Comparison of ENCODE assay signal across 14 cellular contexts in the genomic region with DNA sequence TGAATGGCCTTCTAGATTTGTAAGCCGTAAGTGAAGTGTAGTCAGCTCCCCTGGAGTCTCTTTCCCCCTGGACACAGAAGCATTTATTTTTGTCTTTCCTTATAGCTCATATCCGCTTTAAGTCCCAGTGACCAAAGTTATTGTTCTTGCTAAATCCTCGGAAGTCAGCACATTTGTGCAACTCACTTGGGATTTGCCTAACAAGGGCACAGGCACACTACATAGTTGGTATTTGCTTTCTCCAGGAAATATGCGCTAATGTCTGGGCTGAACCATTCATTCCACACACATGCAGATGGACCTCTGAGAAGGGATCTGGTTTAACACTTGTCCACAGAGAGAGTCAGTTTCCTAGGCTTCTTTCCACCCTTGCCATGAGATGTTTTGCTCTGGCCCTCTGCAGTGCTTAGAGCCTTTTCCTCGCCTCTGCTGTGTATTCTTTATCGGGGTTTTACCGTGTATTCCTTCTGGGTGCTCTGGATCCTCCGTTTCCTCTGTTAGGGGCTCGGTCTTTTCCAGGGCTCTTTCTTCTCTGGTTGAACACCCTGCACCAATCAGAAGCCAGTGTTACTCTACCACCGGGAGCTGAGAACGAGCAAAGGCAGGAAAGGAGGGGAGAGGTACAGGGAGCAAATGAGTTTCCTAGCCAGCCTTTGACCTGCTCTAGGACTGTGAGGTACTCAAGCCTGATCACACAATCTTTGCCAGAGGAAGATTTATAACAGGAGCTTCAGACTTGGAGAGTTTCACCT.
DNase-seq lines count a peak whose midpoint lies in the region; ATAC-seq and TF ChIP-seq lines count a peak whose summit lies in the region.
"Had no signal": no experiment of that assay in that cellular context is flagged by ENCODE, and none has a peak within 500 bp of the region (broad histone marks: within the 10 kb centered on the region; RNA-seq: fewer than 3 reads in every experiment).

No MANE protein-coding gene starts in this region.

- H3K4me1 Mint-ChIP-seq in MCF 10A (ENCODE audit: insufficient read depth, unreplicated experiment) (peaks cover 18% of the 10 kb centered on the region), neural progenitor cell (peaks cover 29% of the 10 kb centered on the region)

- H3K4me1 ChIP-seq in breast epithelium (peaks cover 0 to 19% of the 10 kb centered on the region in 2 donors), neural progenitor cell (peaks cover 26% of the 10 kb centered on the region), aorta (ENCODE audit: control insufficient read depth in 1 of 2, insufficient read depth in 2 of 2, low read length in 2 of 2) (peaks cover 2 to 6% of the 10 kb centered on the region in 2 donors), Peyer's patch (peaks cover 0 to 4% (median 0%) of the 10 kb centered on the region in 4 donors)

- POLR2A ChIA-PET in MCF 10A (lab: Yijun Ruan, JAX): interaction anchor here (0.6 to 0.7 kb wide), 3 partner anchors 12 to 275 kb away, joined by 3 to 4 read pairs (median 3); no protein-coding TSS in a partner anchor

- H3K27ac ChIP-seq in breast epithelium: peak overlapping the region; percentile 66 to 82
- H3K27ac ChIP-seq in neural progenitor cell: no peak overlapping the region
- H3K27ac ChIP-seq in aorta (ENCODE audit: low read depth in 1 of 2, low read length in 2 of 2): peak overlapping the region; percentile 80 to 94
- H3K27ac ChIP-seq in Peyer's patch: peak overlapping the region in 2 of 4 donors; percentile 43 to 52

- peak overlapping the region; percentile 39 for H3K4me2 ChIP-seq in neural progenitor cell

- ATAC-seq in aorta (ENCODE audit: low FRiP score): peak; percentile 47

- intact Hi-C loops in breast epithelium (cut with DNase I; ENCODE audit: low total_unique reads): no loop called here
- intact Hi-C loops in MCF 10A (cut with micrococcal nuclease): no loop called here
- intact Hi-C loops in aorta (cut with DNase I): loop anchor here (5.0 to 10.0 kb wide), 3 partner anchors 189 to 416 kb away; a partner anchor contains a TSS

- CTCF ChIA-PET in MCF 10A (lab: Yijun Ruan, JAX): interaction anchor here (7.8 to 19.1 kb wide), 2 partner anchors 13 to 24 kb away, joined by 85 to 304 read pairs; no protein-coding TSS in a partner anchor

- H3K27ac Mint-ChIP-seq in MCF 10A (ENCODE audit: low read depth, unreplicated experiment): no peak overlapping the region
- H3K27ac Mint-ChIP-seq in neural progenitor cell: peak overlapping the region; percentile 93
- H3K27ac Mint-ChIP-seq: activated CD4-positive, alpha-beta T cell treated with anti-CD3 and anti-CD28 coated beads, Interleukin-2, amount 10 ng/mL, durations not matched to agents 24 days and 14 days had no signal

- H3K36me3 Mint-ChIP-seq in MCF 10A (ENCODE audit: insufficient read depth, unreplicated experiment): no peaks in the 10 kb centered on the region
- no peaks in the 10 kb centered on the region for H3K36me3 Mint-ChIP-seq in neural progenitor cell

- TF ChIP-seq CTCF in breast epithelium (IDR thresholded peaks at IDR 0.05) (no peak), MCF 10A (IDR thresholded peaks at IDR 0.05; ENCODE audit: unreplicated experiment) (no peak), fibroblast of the aortic adventitia (IDR thresholded peaks at IDR 0.05; ENCODE audit: insufficient read depth, low read length) (no peak), neural progenitor cell (IDR thresholded peaks at IDR 0.05) (no peak), Peyer's patch (IDR thresholded peaks at IDR 0.05) (no peak)

- peak overlapping the region; percentile 34 for H2AFZ ChIP-seq in neural progenitor cell (replicated peaks)

- no peak overlapping the region for H3K4me3 ChIP-seq in breast epithelium
- no peak overlapping the region for H3K4me3 ChIP-seq in fibroblast of the aortic adventitia (ENCODE audit: low read depth, low read length)
- H3K4me3 ChIP-seq in neural progenitor cell: no peak overlapping the region
- H3K4me3 ChIP-seq in aorta (ENCODE audit: low read length in 2 of 2): no peak overlapping the region
- no peak overlapping the region for H3K4me3 ChIP-seq in Peyer's patch

- TF ChIP-seq POLR2A in breast epithelium (IDR thresholded peaks at IDR 0.05) (no peak), Peyer's patch (IDR thresholded peaks at IDR 0.05) (no peak)

- DNase-seq in breast epithelium (ENCODE audit: low spot score in 2 of 2): no peak
- DNase-seq in MCF 10A (ENCODE audit: unreplicated experiment): no peak
- peak; percentile 70 for DNase-seq in fibroblast of the aortic adventitia (ENCODE audit: low read depth)
- DNase-seq in neural progenitor cell (ENCODE audit: low spot score): peak; percentile 30
- no peak for DNase-seq in aorta
- DNase-seq in KG1 (lab: John Stamatoyannopoulos, UW): no peak
- DNase-seq in Peyer's patch: no peak
- no peak for DNase-seq in activated CD8-positive, alpha-beta memory T cell treated with anti-CD3 and anti-CD28 coated beads, Interleukin-2, amount 50 U/mL, for 4 hours
- DNase-seq: 8988T; activated CD4-positive, alpha-beta T cell treated with anti-CD3 and anti-CD28 coated beads, Interleukin-2, amount 10 ng/mL, durations not matched to agents 24 days and 14 days; amniotic stem cell; GDM1; glutamatergic neuron; NCI-H2171 had no signal

- no peaks in the 10 kb centered on the region for H3K27me3 ChIP-seq in breast epithelium
- no peaks in the 10 kb centered on the region for H3K27me3 ChIP-seq in neural progenitor cell
- H3K27me3 ChIP-seq in aorta (ENCODE audit: control insufficient read depth in 1 of 2, insufficient read depth in 2 of 2, low read length in 1 of 2): no peaks in the 10 kb centered on the region
- H3K27me3 ChIP-seq in Peyer's patch: no peaks in the 10 kb centered on the region

- H3F3A ChIP-seq in neural progenitor cell (ENCODE audit: low read depth): peaks cover 16% of the 10 kb centered on the region

- BruUV-seq in MCF 10A (replicated peaks; lab: Mats Ljungman, UMichigan): no TSS peak

- 2 to 10% methylated on average over 11 of the region's 11 CpGs for WGBS in aorta, 2 donors

- H3K79me2 ChIP-seq in neural progenitor cell (ENCODE audit: low read depth): no peaks in the 10 kb centered on the region

- H3K36me3 ChIP-seq in breast epithelium (no peaks in the 10 kb centered on the region), neural progenitor cell (no peaks in the 10 kb centered on the region), aorta (ENCODE audit: control insufficient read depth in 1 of 2, insufficient read depth in 2 of 2, low read length in 1 of 2) (no peaks in the 10 kb centered on the region), Peyer's patch (no peaks in the 10 kb centered on the region)

- no peaks in the 10 kb centered on the region for H3K9me3 Mint-ChIP-seq in MCF 10A (ENCODE audit: unreplicated experiment)
- H3K9me3 Mint-ChIP-seq in neural progenitor cell: no peaks in the 10 kb centered on the region
- H3K9me3 Mint-ChIP-seq: activated CD4-positive, alpha-beta T cell treated with anti-CD3 and anti-CD28 coated beads, Interleukin-2, amount 10 ng/mL, durations not matched to agents 24 days and 14 days had no signal

- H3K27me3 Mint-ChIP-seq in MCF 10A (ENCODE audit: insufficient read depth, unreplicated experiment): no peaks in the 10 kb centered on the region
- H3K27me3 Mint-ChIP-seq in neural progenitor cell (ENCODE audit: insufficient read depth, low read depth): peaks cover 3% of the 10 kb centered on the region

- no peaks in the 10 kb centered on the region for H3K9me3 ChIP-seq in breast epithelium
- no peaks in the 10 kb centered on the region for H3K9me3 ChIP-seq in neural progenitor cell (ENCODE audit: low read depth)
- H3K9me3 ChIP-seq in aorta (ENCODE audit: control insufficient read depth, low read length): no peaks in the 10 kb centered on the region
- no peaks in the 10 kb centered on the region for H3K9me3 ChIP-seq in Peyer's patch

- H3K9ac ChIP-seq in neural progenitor cell: no peak overlapping the region

- no peaks in the 10 kb centered on the region for H4K20me1 ChIP-seq in neural progenitor cell (ENCODE audit: low read depth)

- H3K4me3 Mint-ChIP-seq in MCF 10A (ENCODE audit: unreplicated experiment): no peak overlapping the region
- no peak overlapping the region for H3K4me3 Mint-ChIP-seq in neural progenitor cell
- H3K4me3 Mint-ChIP-seq: activated CD4-positive, alpha-beta T cell treated with anti-CD3 and anti-CD28 coated beads, Interleukin-2, amount 10 ng/mL, durations not matched to agents 24 days and 14 days had no signal

Comparison
In these comparisons a context has a peak if more than half of its experiments do, and no peak if none do; other contexts are left out.
1. DNase-seq: peak in fibroblast of the aortic adventitia (single experiment) and neural progenitor cell (single experiment); none in breast epithelium (0 of 2), MCF 10A (single experiment), aorta (0 of 2), KG1 (single experiment), Peyer's patch (0 of 3) and activated CD8-positive, alpha-beta memory T cell treated with anti-CD3 and anti-CD28 coated beads, Interleukin-2, amount 50 U/mL, for 4 hours (single experiment).
2. intact Hi-C loops: an anchor here in aorta (5.0 to 10.0 kb wide); none called in breast epithelium and MCF 10A.